ENCODE assay signal across 8 cellular contexts in the genomic region with DNA sequence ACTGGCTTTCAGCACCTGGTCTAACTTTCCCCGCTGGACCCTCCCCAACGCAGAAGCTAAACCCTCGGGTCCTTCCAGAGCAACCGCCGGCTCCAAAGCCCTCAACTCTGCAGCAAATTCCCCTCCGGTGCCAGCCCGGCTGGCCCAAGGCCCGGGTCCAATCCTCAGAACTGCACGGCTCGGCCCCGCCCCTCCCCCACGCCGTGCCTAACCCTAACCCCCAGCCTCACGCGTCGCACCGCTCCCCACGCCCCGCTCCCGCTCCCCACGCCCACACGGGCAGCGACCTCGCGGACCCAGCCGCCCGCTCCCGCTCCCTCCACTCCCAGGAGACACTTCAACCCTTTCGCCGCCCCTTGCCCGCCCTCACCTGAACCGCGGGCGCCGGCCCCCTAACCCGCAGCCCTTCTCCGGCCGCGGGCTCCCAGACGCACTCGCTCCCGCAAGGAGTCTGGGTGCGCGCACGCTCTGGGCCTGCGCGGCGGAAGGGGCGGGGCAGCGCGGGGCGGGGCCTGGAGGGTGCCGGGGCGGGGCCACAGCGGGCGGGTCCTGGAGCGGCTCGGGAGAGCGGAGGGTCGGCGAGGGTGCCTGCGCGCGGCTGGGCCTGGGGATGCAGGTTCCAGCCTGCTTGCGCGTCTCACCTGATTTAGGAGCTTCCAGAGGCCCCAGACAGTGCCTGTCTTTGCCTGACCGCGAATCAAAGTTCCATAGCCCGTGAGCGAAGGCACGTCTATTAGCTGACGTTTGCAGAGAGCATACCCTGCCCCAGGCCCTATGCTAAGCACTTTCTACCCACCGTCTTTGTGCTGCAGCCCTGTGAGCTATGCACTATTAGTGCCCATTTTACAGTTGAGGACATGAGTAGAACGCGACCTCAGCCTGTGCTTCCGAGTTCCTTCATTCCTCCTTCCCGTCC. TPM values are rescaled to one million over a fixed set of nuclear protein-coding genes. Genes with fewer than 3 reads are reported as not detected.
DNase-seq lines count a peak whose midpoint lies in the region; ATAC-seq and TF ChIP-seq lines count a peak whose summit lies in the region.

A gene (minus strand): TSS at position 453 of the 916 bp plus-strand sequence. CDS start 2,729 bp downstream, outside the sequence.

- H3K36me3 Mint-ChIP-seq in activated CD8-positive, alpha-beta T cell treated with anti-CD3 and anti-CD28 coated beads for 36 hours (ENCODE audit: low read depth): peaks cover 26% of the 10 kb centered on the region

- POLR2A ChIA-PET in activated CD8-positive, alpha-beta T cell treated with anti-CD3 and anti-CD28 coated beads for 36 hours (lab: Charles Lee): interaction anchor here (0.7 to 1.0 kb wide), 4 partner anchors 16 to 80 kb away, joined by 3 to 4 read pairs (median 3); no protein-coding TSS in a partner anchor

- TF ChIP-seq CTCF in C4-2B (conservative IDR thresholded peaks at IDR 0.05) (peak; percentile 35), lower lobe of right lung (IDR thresholded peaks at IDR 0.05) (no peak)
- TF ChIP-seq CTCF in activated CD8-positive, alpha-beta T cell treated with anti-CD3 and anti-CD28 coated beads for 36 hours (IDR thresholded peaks at IDR 0.05): no peak

- peak within 1 kb of the TSS; percentile 83 for H3K27ac Mint-ChIP-seq in activated CD8-positive, alpha-beta T cell treated with anti-CD3 and anti-CD28 coated beads for 36 hours

- peak within 1 kb of the TSS; percentile 99 for H3K4me3 ChIP-seq in lower lobe of right lung

- DNase-seq in NCI-H774 (lab: John Stamatoyannopoulos, UW): peak; percentile 81
- DNase-seq in activated CD8-positive, alpha-beta T cell treated with anti-CD3 and anti-CD28 coated beads for 36 hours: peak; percentile 88
- DNase-seq in ecto neural progenitor cell (ENCODE audit: low spot score): peak; percentile 96
- DNase-seq in lower lobe of right lung: peak; percentile 90
- DNase-seq in stimulated activated CD4-positive, alpha-beta T cell treated with anti-CD3 and anti-CD28 coated beads, TNF-alpha, amount 100 ng/mL, for 24 hours (ENCODE audit: low read depth in 3 of 3): peak; percentile 78 to 86 (median 84)

- CTCF ChIA-PET in activated CD8-positive, alpha-beta T cell treated with anti-CD3 and anti-CD28 coated beads for 36 hours (lab: Charles Lee): interaction anchor here (1.1 to 2.5 kb wide), 3 partner anchors 14 to 237 kb away, joined by 4 to 7 read pairs (median 7); no protein-coding TSS in a partner anchor

- intact Hi-C loops in activated CD8-positive, alpha-beta T cell treated with anti-CD3 and anti-CD28 coated beads for 36 hours (cut with micrococcal nuclease): no loop called here
- intact Hi-C loops in lower lobe of right lung (cut with DNase I): no loop called here

- H3K4me1 Mint-ChIP-seq in activated CD8-positive, alpha-beta T cell treated with anti-CD3 and anti-CD28 coated beads for 36 hours (ENCODE audit: low read depth): peaks cover 30% of the 10 kb centered on the region

- H3K4me3 Mint-ChIP-seq in activated CD8-positive, alpha-beta T cell treated with anti-CD3 and anti-CD28 coated beads for 36 hours: peak within 1 kb of the TSS; percentile 84

- no peaks in the 10 kb centered on the region for H3K9me3 Mint-ChIP-seq in activated CD8-positive, alpha-beta T cell treated with anti-CD3 and anti-CD28 coated beads for 36 hours

- H3K4me1 ChIP-seq in lower lobe of right lung: peaks cover 10% of the 10 kb centered on the region

- peaks cover 27% of the 10 kb centered on the region for H3K36me3 ChIP-seq in lower lobe of right lung

- H3K9me3 ChIP-seq in lower lobe of right lung: no peaks in the 10 kb centered on the region

- no peaks in the 10 kb centered on the region for H3K27me3 Mint-ChIP-seq in activated CD8-positive, alpha-beta T cell treated with anti-CD3 and anti-CD28 coated beads for 36 hours

- ATAC-seq in GM19324 (IDR thresholded peaks at IDR 0.05; ENCODE audit: low FRiP score, unreplicated experiment): peak; percentile 98
- peak; percentile 85 for ATAC-seq in HG03469 (IDR thresholded peaks at IDR 0.05; ENCODE audit: unreplicated experiment)
- ATAC-seq in activated CD8-positive, alpha-beta T cell treated with anti-CD3 and anti-CD28 coated beads for 36 hours: peak; percentile 99
- ATAC-seq in lower lobe of right lung: peak; percentile 100

- H3K27ac ChIP-seq in C4-2B: peak within 1 kb of the TSS; percentile 73
- H3K27ac ChIP-seq in lower lobe of right lung: peak within 1 kb of the TSS; percentile 85

- no peaks in the 10 kb centered on the region for H3K27me3 ChIP-seq in lower lobe of right lung (ENCODE audit: low read depth)

RNA-seq across cellular contexts. Expression of the gene that starts here (rescaled TPM):
- 10 to 100 TPM; 35.2 to 36.6 TPM for total RNA-seq in activated CD8-positive, alpha-beta T cell treated with anti-CD3 and anti-CD28 coated beads for 36 hours
- total RNA-seq in lower lobe of right lung: 25.5 TPM

Comparison
In these comparisons a context has a peak if more than half of its experiments do, and no peak if none do; other contexts are left out.
1. Peak in every context shown above with its lines: DNase-seq, ATAC-seq, H3K4me3 ChIP-seq and H3K27ac ChIP-seq.